ENCODE assay signal across 30 cellular contexts in genomic region chrX:63400340-63400739, GRCh38.
"Had no signal": no experiment of that assay in that cellular context is flagged by ENCODE, and none has a peak within 500 bp of the region (broad histone marks: within the 10 kb centered on the region; RNA-seq: fewer than 3 reads in every experiment).

No MANE protein-coding gene starts in this region.

- DNase-seq: activated B cell treated with CpG ODN at 0.5 μM for 24 hours; activated CD4-positive, alpha-beta T cell treated with anti-CD3 and anti-CD28 coated beads for 48 hours; activated CD4-positive, alpha-beta T cell treated with anti-CD3 and anti-CD28 coated beads, Interleukin-2, amount 50 U/mL, for 1 hour; activated CD4-positive, alpha-beta T cell treated with anti-CD3 and anti-CD28 coated beads, Interleukin-2, amount 50 U/mL, for 48 hours; activated CD8-positive, alpha-beta memory T cell treated with anti-CD3 and anti-CD28 coated beads for 24 hours; activated CD8-positive, alpha-beta T cell treated with anti-CD3 and anti-CD28 coated beads for 36 hours; activated effector memory CD4-positive, alpha-beta T cell treated with Interleukin-2 at 50 U/mL for 16 hours; activated gamma-delta T cell treated with Interleukin-2 at 50 U/mL for 16 hours; activated naive CD4-positive, alpha-beta T cell treated with anti-CD3 and anti-CD28 coated beads, Interleukin-2, amount 50 U/mL, for 16 hours; activated naive CD4-positive, alpha-beta T cell treated with Interleukin-2 at 50 U/mL for 16 hours; activated T-cell treated with anti-CD3 and anti-CD28 coated beads, Interleukin-2, amount 50 U/mL, for 4 hours; amniotic stem cell; anterior cingulate cortex; brain microvascular endothelial cell; dorsolateral prefrontal cortex; effector memory CD8-positive, alpha-beta T cell; erythroblast; foreskin keratinocyte; gastrocnemius medialis; glutamatergic neuron; heart left ventricle; T-helper 2 cell; WERI-Rb-1 had no signal

- H3K4me3 Mint-ChIP-seq: activated B cell treated with CpG ODN at 0.5 μM for 24 hours; activated CD8-positive, alpha-beta T cell treated with anti-CD3 and anti-CD28 coated beads for 36 hours; activated naive CD8-positive, alpha-beta T cell; activated T-cell treated with anti-CD3 and anti-CD28 coated beads, Interleukin-2, amount 50 U/mL, for 4 hours; activated T-helper 17 cell treated with anti-CD3 and anti-CD28 coated beads, Interleukin-2, amount 50 U/mL, for 72 hours; central memory CD8-positive, alpha-beta T cell; dendritic cell treated with granulocyte-macrophage colony-stimulating factor and Interleukin-4, amounts not matched to agents 40 ng/mL and 50 ng/mL, for 4 days; effector memory CD8-positive, alpha-beta T cell had no signal

- H3K27ac Mint-ChIP-seq: activated B cell treated with CpG ODN at 0.5 μM for 24 hours; activated CD8-positive, alpha-beta T cell treated with anti-CD3 and anti-CD28 coated beads for 36 hours; activated naive CD8-positive, alpha-beta T cell; activated T-helper 17 cell treated with anti-CD3 and anti-CD28 coated beads, Interleukin-2, amount 50 U/mL, for 72 hours; dendritic cell treated with granulocyte-macrophage colony-stimulating factor and Interleukin-4, amounts not matched to agents 40 ng/mL and 50 ng/mL, for 4 days; effector memory CD8-positive, alpha-beta T cell had no signal

- ATAC-seq: activated CD4-positive, CD25-positive, alpha-beta regulatory T cell treated with anti-CD3 and anti-CD28 coated beads, Interleukin-2, amount 50 U/mL, for 24 hours; activated CD8-positive, alpha-beta T cell treated with anti-CD3 and anti-CD28 coated beads for 36 hours; activated T-cell treated with anti-CD3 and anti-CD28 coated beads, Interleukin-2, amount 50 U/mL, for 4 hours; activated T-helper 17 cell treated with anti-CD3 and anti-CD28 coated beads, Interleukin-2, amount 50 U/mL, for 72 hours; effector memory CD8-positive, alpha-beta T cell; foreskin keratinocyte; gastrocnemius medialis; heart left ventricle had no signal

- H3K27me3 Mint-ChIP-seq: activated B cell treated with CpG ODN at 0.5 μM for 24 hours; activated CD8-positive, alpha-beta T cell treated with anti-CD3 and anti-CD28 coated beads for 36 hours; activated naive CD8-positive, alpha-beta T cell; activated T-helper 17 cell treated with anti-CD3 and anti-CD28 coated beads, Interleukin-2, amount 50 U/mL, for 72 hours; central memory CD8-positive, alpha-beta T cell; dendritic cell treated with granulocyte-macrophage colony-stimulating factor and Interleukin-4, amounts not matched to agents 40 ng/mL and 50 ng/mL, for 4 days; effector memory CD8-positive, alpha-beta T cell had no signal

- H3K4me3 ChIP-seq: coronary artery, dorsolateral prefrontal cortex, esophagus muscularis mucosa, gastrocnemius medialis, heart left ventricle had no signal

- H3K9me3 Mint-ChIP-seq: activated B cell treated with CpG ODN at 0.5 μM for 24 hours; activated CD8-positive, alpha-beta T cell treated with anti-CD3 and anti-CD28 coated beads for 36 hours; activated T-cell treated with anti-CD3 and anti-CD28 coated beads, Interleukin-2, amount 50 U/mL, for 4 hours; activated T-helper 17 cell treated with anti-CD3 and anti-CD28 coated beads, Interleukin-2, amount 50 U/mL, for 72 hours; central memory CD8-positive, alpha-beta T cell; effector memory CD8-positive, alpha-beta T cell had no signal

- H3K4me1 Mint-ChIP-seq: activated B cell treated with CpG ODN at 0.5 μM for 24 hours; activated T-helper 17 cell treated with anti-CD3 and anti-CD28 coated beads, Interleukin-2, amount 50 U/mL, for 72 hours; central memory CD8-positive, alpha-beta T cell had no signal
